17 cellular contexts compared by ENCODE assay signal in the genomic region with DNA sequence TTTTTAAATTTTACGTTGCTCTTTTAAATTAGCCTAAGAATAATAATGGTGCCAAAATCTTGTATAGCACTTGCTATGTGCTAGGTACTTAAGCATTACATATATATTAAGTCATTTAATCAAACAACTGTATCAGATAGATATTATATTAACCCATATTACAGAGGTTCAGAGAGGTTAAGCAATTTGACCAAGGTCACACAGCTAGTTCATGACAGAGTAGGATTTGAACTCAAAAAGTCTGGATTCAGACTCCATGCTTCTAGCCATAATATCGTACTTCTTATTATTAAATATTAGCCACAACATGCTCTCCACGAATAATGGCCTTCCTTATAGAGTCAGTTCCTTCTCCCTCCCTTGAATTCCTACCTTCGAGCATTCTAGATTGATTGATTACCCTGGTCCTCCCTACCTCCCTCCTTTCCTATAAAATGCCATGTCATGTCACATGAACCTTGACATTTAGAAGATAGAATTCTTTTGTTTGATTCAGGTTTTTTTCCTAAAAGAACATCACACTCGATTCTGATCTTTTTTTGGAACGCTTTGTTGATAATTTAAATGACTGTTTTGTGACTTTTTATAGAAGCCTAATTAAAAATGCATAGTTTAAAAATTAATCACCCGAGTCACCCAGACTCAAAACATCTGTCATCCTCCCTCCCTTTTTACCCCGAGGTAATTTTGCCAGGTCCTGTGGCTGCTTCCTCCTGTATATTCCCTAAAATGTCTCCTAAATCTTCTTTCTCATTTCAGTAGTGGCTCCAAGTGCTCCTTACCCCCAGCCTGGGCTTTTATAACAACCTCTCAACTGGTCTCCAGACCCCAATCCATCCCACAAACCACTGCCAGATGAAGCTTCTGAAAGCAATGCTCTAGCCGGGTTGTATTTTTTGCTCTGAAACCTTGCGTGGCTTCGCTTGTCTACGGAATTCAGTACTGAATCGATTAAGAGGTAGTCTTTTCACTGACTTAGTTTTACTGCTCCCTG. TPM values are rescaled to one million over a fixed set of nuclear protein-coding genes. Genes with fewer than 3 reads are reported as not detected.
A peak's percentile ranks its signal among the peaks of the same experiment; 100 is the strongest.
DNase-seq lines count a peak whose midpoint lies in the region; ATAC-seq lines count a peak whose summit lies in the region.
"Had no signal": no experiment of that assay in that cellular context is flagged by ENCODE, and none has a peak within 500 bp of the region (broad histone marks: within the 10 kb centered on the region; RNA-seq: fewer than 3 reads in every experiment).

No MANE protein-coding gene starts in this region.

- peak overlapping the region; percentile 25 for H3K4me2 ChIP-seq in skeletal muscle satellite cell (ENCODE audit: low read length)

- DNase-seq in NCI-H1417 (lab: John Stamatoyannopoulos, UW) (peak in 2 of 3 experiments; percentile 0 to 14), NCI-H1417 treated with DMSO at 0.1 percent for 48 hours (lab: John Stamatoyannopoulos, UW) (no peak), RPMI7951 (ENCODE audit: low read depth) (peak; percentile 78), immature natural killer cell (no peak), NCI-H526 treated with DMSO at 0.1 percent for 48 hours (lab: John Stamatoyannopoulos, UW) (no peak), ureter (ENCODE audit: low spot score) (no peak)
- DNase-seq: 8988T; activated CD4-positive, alpha-beta T cell treated with anti-CD3 and anti-CD28 coated beads, Interleukin-2, amount 10 ng/mL, durations not matched to agents 7 days and 5 days; activated T-cell treated with anti-CD3 and anti-CD28 coated beads, Interleukin-2, amount 50 U/mL, for 72 hours; effector CD4-positive, alpha-beta T cell; left lung; PC-9; stimulated activated CD4-positive, alpha-beta T cell treated with anti-CD3 and anti-CD28 coated beads, Interleukin-15, amount 100 ng/mL, for 24 hours; T-helper 2 cell had no signal

- H3K36me3 Mint-ChIP-seq in immature natural killer cell: no peaks in the 10 kb centered on the region

- H3K27ac Mint-ChIP-seq in immature natural killer cell: no peak overlapping the region
- H3K27ac Mint-ChIP-seq: activated T-cell treated with anti-CD3 and anti-CD28 coated beads, Interleukin-2, amount 50 U/mL, for 72 hours had no signal

- no peak overlapping the region for H3K9ac ChIP-seq in skeletal muscle satellite cell (ENCODE audit: low read depth, low read length)

- H3K27me3 ChIP-seq in skeletal muscle satellite cell (ENCODE audit: control insufficient read depth, insufficient read depth, low read length): peaks cover 28% of the 10 kb centered on the region

- no peaks in the 10 kb centered on the region for H3K9me3 ChIP-seq in skeletal muscle satellite cell (replicated peaks; ENCODE audit: low read length)
- H3K9me3 ChIP-seq: left lung, neutrophil had no signal

- peaks cover 7 to 14% (median 13%) of the 10 kb centered on the region in 3 donors for H3K27me3 Mint-ChIP-seq in immature natural killer cell (ENCODE audit: low read depth in 3 of 3)

- no peak for ATAC-seq in GM19455 (IDR thresholded peaks at IDR 0.05; ENCODE audit: unreplicated experiment)

- H3K4me1 ChIP-seq in skeletal muscle satellite cell (ENCODE audit: control insufficient read depth, insufficient read depth, low read length): peaks cover 3% of the 10 kb centered on the region

- no peaks in the 10 kb centered on the region for H3K36me3 ChIP-seq in skeletal muscle satellite cell (ENCODE audit: insufficient read depth, low read length)
- H3K36me3 ChIP-seq: left lung, neutrophil had no signal

- H3K9me3 Mint-ChIP-seq in immature natural killer cell: peaks cover 0 to 4% (median 0%) of the 10 kb centered on the region in 6 donors

- peaks cover 8 to 10% of the 10 kb centered on the region in 2 donors for H3K4me1 Mint-ChIP-seq in immature natural killer cell

- no peak overlapping the region for H3K4me3 ChIP-seq in skeletal muscle satellite cell (ENCODE audit: low read length)

- H3K4me3 Mint-ChIP-seq in immature natural killer cell: peak overlapping the region in 3 of 5 donors; percentile 9 to 93 (median 27)

RNA-seq across cellular contexts. Expression of gene PSMD6, which starts 8.5 kb away (rescaled TPM):
- 174 and 175 TPM in 2 replicates for total RNA-seq in RPMI7951 (2014; rRNA removed; shearing (Covaris generic))
- polyA plus RNA-seq in immature natural killer cell: 100 to 1,000 TPM in 2 of 3 donors, 10 to 100 TPM in 1; 92.3 to 161 (median 124) TPM
- total RNA-seq in skeletal muscle satellite cell (2012; rRNA removed): 98.5 and 100 TPM in 2 replicates
- total RNA-seq in ureter: 69.6 TPM

Comparison
In these comparisons a context has a peak if more than half of its experiments do, and no peak if none do; other contexts are left out.
1. DNase-seq: peak in NCI-H1417 (2 of 3) and RPMI7951 (single experiment); none in NCI-H1417 treated with DMSO at 0.1 percent for 48 hours (single experiment), immature natural killer cell (0 of 3), NCI-H526 treated with DMSO at 0.1 percent for 48 hours (single experiment) and ureter (single experiment).